ENCODE assay signal across 8 cellular contexts in genomic region chr19:55385749-55386514, GRCh38. TPM values are rescaled to one million over a fixed set of nuclear protein-coding genes. Genes with fewer than 3 reads are reported as not detected.
DNase-seq lines count a peak whose midpoint lies in the region; ATAC-seq lines count a peak whose summit lies in the region.

RPL28 (plus strand) TSS chr19:55385932; CDS start chr19:55386358, 426 bp downstream.

- peak; percentile 98 to 100 (median 99) for DNase-seq in CD4-positive, alpha-beta memory T cell
- DNase-seq in HK-2 (ENCODE audit: unreplicated experiment), result peak; percentile 100
- peak; percentile 98 for DNase-seq in NOMO-1 treated with DMSO at 0.1 percent for 48 hours (lab: John Stamatoyannopoulos, UW; ENCODE audit: unreplicated experiment)
- peak; percentile 88 to 98 (median 95) for DNase-seq in activated CD8-positive, alpha-beta memory T cell treated with anti-CD3 and anti-CD28 coated beads for 48 hours (ENCODE audit: low read depth in 2 of 3, low spot score in 2 of 3)
- DNase-seq in mesenchymal stem cell, result peak; percentile 99
- peak; percentile 96 for DNase-seq in stimulated activated CD8-positive, alpha-beta memory T cell treated with anti-CD3 and anti-CD28 coated beads, Interleukin-15, amount 100 ng/mL, for 1 hour (ENCODE audit: low read depth)

- peak within 1 kb of the TSS in 1 of 2 experiments; percentile 23 for H3K23ac ChIP-seq in mesenchymal stem cell (ENCODE audit: low read length in 2 of 2)

- H3K36me3 Mint-ChIP-seq in CD4-positive, alpha-beta memory T cell, result peaks cover 21 to 54% of the 10 kb centered on the region in 2 donors

- H2BK120ac ChIP-seq in mesenchymal stem cell (ENCODE audit: low read depth, low read length), result peak within 1 kb of the TSS; percentile 21

- peak within 1 kb of the TSS; percentile 99 to 100 (median 100) for H3K4me3 Mint-ChIP-seq in CD4-positive, alpha-beta memory T cell

- under 1% methylated on average over 65 of the region's 65 CpGs for WGBS in mesenchymal stem cell

- H2BK15ac ChIP-seq in mesenchymal stem cell (ENCODE audit: low read depth, poor library complexity, severe bottlenecking), result no peak within 1 kb of the TSS

- H4K91ac ChIP-seq in mesenchymal stem cell (ENCODE audit: low read length), result peak within 1 kb of the TSS; percentile 45

- no peaks in the 10 kb centered on the region for H3K27me3 ChIP-seq in CD4-positive, alpha-beta memory T cell (ENCODE audit: insufficient read depth, low read length)
- H3K27me3 ChIP-seq in endocrine pancreas (ENCODE audit: control insufficient read depth, insufficient read depth, low read length), result no peaks in the 10 kb centered on the region
- no peaks in the 10 kb centered on the region for H3K27me3 ChIP-seq in mesenchymal stem cell (ENCODE audit: control insufficient read depth in 1 of 2, insufficient read depth in 1 of 2, low read length in 2 of 2)

- peak; percentile 54 for ATAC-seq in GM19452 (IDR thresholded peaks at IDR 0.05; ENCODE audit: unreplicated experiment)

- no peaks in the 10 kb centered on the region for H3K9me3 ChIP-seq in CD4-positive, alpha-beta memory T cell (ENCODE audit: control insufficient read depth in 1 of 2, low read length in 2 of 2)
- H3K9me3 ChIP-seq in endocrine pancreas (ENCODE audit: control insufficient read depth, low read length) (no peaks in the 10 kb centered on the region), mesenchymal stem cell (ENCODE audit: control insufficient read depth, low read length) (no peaks in the 10 kb centered on the region)

- intact Hi-C loops in CD4-positive, alpha-beta memory T cell (cut with micrococcal nuclease), result loop anchor here (1.0 to 10.0 kb wide), 8 partner anchors 22 to 239 kb away; partner anchors contain the start of genes HSPBP1, KMT5C, PPP6R1 and ZNF784

- H4K8ac ChIP-seq in mesenchymal stem cell (ENCODE audit: low read length), result peak within 1 kb of the TSS; percentile 95

- H3K4me1 Mint-ChIP-seq in CD4-positive, alpha-beta memory T cell, result peaks cover 39 to 88% (median 63%) of the 10 kb centered on the region in 4 donors

- H3K4me3 ChIP-seq in CD4-positive, alpha-beta memory T cell (ENCODE audit: low read length in 2 of 2), result peak within 1 kb of the TSS; percentile 85 to 88
- H3K4me3 ChIP-seq in endocrine pancreas (ENCODE audit: control insufficient read depth, insufficient read depth, low read length), result peak within 1 kb of the TSS; percentile 39
- peak within 1 kb of the TSS; percentile 70 to 98 for H3K4me3 ChIP-seq in mesenchymal stem cell (ENCODE audit: insufficient read depth in 1 of 2, low read depth in 1 of 2, low read length in 2 of 2)

- H3K18ac ChIP-seq in mesenchymal stem cell (ENCODE audit: low read depth in 1 of 2, low read length in 2 of 2), result peak within 1 kb of the TSS; percentile 67 to 71

- peak within 1 kb of the TSS; percentile 52 to 89 for H3K4ac ChIP-seq in mesenchymal stem cell (ENCODE audit: low read depth in 1 of 2, low read length in 2 of 2)

- no peak within 1 kb of the TSS for H2AFZ ChIP-seq in mesenchymal stem cell (ENCODE audit: low read depth, low read length)

- H3K9ac ChIP-seq in endocrine pancreas (ENCODE audit: control insufficient read depth, insufficient read depth, low read length), result peak within 1 kb of the TSS; percentile 95
- H3K9ac ChIP-seq in mesenchymal stem cell (ENCODE audit: low read length), result peak within 1 kb of the TSS; percentile 98

- peaks cover 0 to 9% (median 0%) of the 10 kb centered on the region in 8 donors for H3K9me3 Mint-ChIP-seq in CD4-positive, alpha-beta memory T cell

- H2BK12ac ChIP-seq in mesenchymal stem cell (ENCODE audit: low read length in 2 of 2), result no peak within 1 kb of the TSS

- no peaks in the 10 kb centered on the region for H3K27me3 Mint-ChIP-seq in CD4-positive, alpha-beta memory T cell

- H2BK5ac ChIP-seq in mesenchymal stem cell (ENCODE audit: low read depth, low read length, poor library complexity, severe bottlenecking), result no peak within 1 kb of the TSS

- no peak within 1 kb of the TSS for H2AK5ac ChIP-seq in mesenchymal stem cell (ENCODE audit: low read length, severe bottlenecking)

- CTCF ChIA-PET in CD4-positive, alpha-beta memory T cell (lab: Charles Lee; ENCODE audit: partially characterized antibody), result interaction anchor here (2.7 kb wide), 1 partner anchor 84 kb away, joined by 9 read pairs; no protein-coding TSS in a partner anchor

- peak within 1 kb of the TSS; percentile 94 for H3K27ac ChIP-seq in CD4-positive, alpha-beta memory T cell (ENCODE audit: low read depth, low read length)
- H3K27ac ChIP-seq in mesenchymal stem cell (ENCODE audit: low read length, poor library complexity, severe bottlenecking), result peak within 1 kb of the TSS; percentile 97

- H3K79me1 ChIP-seq in mesenchymal stem cell (replicated peaks; ENCODE audit: low read length, poor library complexity, severe bottlenecking), result peaks cover 8% of the 10 kb centered on the region

- peaks cover 68% of the 10 kb centered on the region for H3K4me1 ChIP-seq in CD4-positive, alpha-beta memory T cell (ENCODE audit: insufficient read depth, low read length)
- H3K4me1 ChIP-seq in endocrine pancreas (ENCODE audit: control insufficient read depth, insufficient read depth, low read length) (no peaks in the 10 kb centered on the region), mesenchymal stem cell (ENCODE audit: control insufficient read depth, insufficient read depth, low read depth, low read length) (peaks cover 53% of the 10 kb centered on the region)

- peak within 1 kb of the TSS; percentile 67 for H3K4me2 ChIP-seq in mesenchymal stem cell (ENCODE audit: low read length, poor library complexity, severe bottlenecking)

- H3K14ac ChIP-seq in mesenchymal stem cell (ENCODE audit: low read length in 2 of 2), result peak within 1 kb of the TSS in 1 of 2 experiments; percentile 56

- peak within 1 kb of the TSS; percentile 98 to 100 (median 99) for H3K27ac Mint-ChIP-seq in CD4-positive, alpha-beta memory T cell

- peaks cover 36% of the 10 kb centered on the region for H3K36me3 ChIP-seq in CD4-positive, alpha-beta memory T cell (ENCODE audit: insufficient read depth, low read length)
- H3K36me3 ChIP-seq in endocrine pancreas (ENCODE audit: control insufficient read depth, insufficient read depth, low read length) (no peaks in the 10 kb centered on the region), mesenchymal stem cell (ENCODE audit: control insufficient read depth in 1 of 2, insufficient read depth in 2 of 2, low read depth in 1 of 2, low read length in 2 of 2) (peaks cover 40 to 42% of the 10 kb centered on the region in 2 experiments)

- POLR2A ChIA-PET in CD4-positive, alpha-beta memory T cell (lab: Charles Lee; ENCODE audit: partially characterized antibody), result interaction anchor here (0.9 to 12.9 kb wide), 6 partner anchors 20 to 130 kb away, joined by 3 to 247 read pairs (median 5); partner anchors contain the start of genes KMT5C, UBE2S and ZNF628

RNA-seq across cellular contexts. Expression of gene RPL28, which starts in this region (rescaled TPM):
- total RNA-seq in CD4-positive, alpha-beta memory T cell, result 1,000 to 10,000 TPM; 3,136 to 3,159 TPM
- 100 to 1,000 TPM; 257 to 784 TPM for polyA plus RNA-seq in CD4-positive, alpha-beta memory T cell
- 3,020 TPM for polyA plus RNA-seq in mesenchymal stem cell (2013, experiment 1 of 2)
- 2,919 TPM for polyA plus RNA-seq in mesenchymal stem cell (2013, experiment 2 of 2)

Comparison
In these comparisons a context has a peak if more than half of its experiments do, and no peak if none do; other contexts are left out.
1. Peak in every context shown above with its lines: DNase-seq, ATAC-seq, H3K4me3 ChIP-seq and H3K27ac ChIP-seq.